1 cellular context compared by ENCODE assay signal in the genomic region with DNA sequence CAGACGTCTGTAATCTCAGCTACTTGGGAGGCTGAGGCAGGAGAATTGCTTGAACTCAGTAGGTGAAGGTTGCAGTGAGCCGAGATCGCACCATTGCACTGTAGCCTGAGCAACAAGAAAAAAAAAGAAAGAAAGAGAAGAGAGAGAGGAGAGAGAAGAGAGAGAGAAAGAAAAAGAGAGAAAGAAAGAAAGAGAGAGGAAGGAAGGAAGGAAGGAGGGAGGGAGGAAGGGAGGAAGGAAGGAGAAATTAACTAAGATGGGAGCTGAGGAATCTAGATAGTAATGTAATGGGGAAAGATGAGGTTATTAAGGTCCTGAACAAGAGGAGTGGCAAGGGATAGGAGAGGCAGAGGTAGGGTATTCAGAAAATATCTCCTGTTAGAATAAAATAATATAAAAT.
A peak's percentile ranks its signal among the peaks of the same experiment; 100 is the strongest.
TF ChIP-seq lines count a peak whose summit lies in the region.

No MANE protein-coding gene starts in this region.

TF ChIP-seq in GM12878, 131 proteins besides CTCF, POLR2A, EP300 and RAD21:
- TF ChIP-seq HDGF (IDR thresholded peaks at IDR 0.05) (0 out of 2 replicates have a peak, but pooled peaks have one; percentile 49), NBN (IDR thresholded peaks at IDR 0.05) (peak; percentile 25; the same call in 1 of the 2 replicates), HDAC2 (IDR thresholded peaks at IDR 0.05) (no peak)
TF ChIP-seq in GM12878: peak in this region for 2.
